ENCODE assay signal across 1 cellular context in genomic region chr11:123069878-123070821, GRCh38.
TF ChIP-seq lines count a peak whose summit lies in the region.

No MANE protein-coding gene starts in this region.

TF ChIP-seq in IMR-90, 13 proteins besides CTCF, POLR2A, EP300 and RAD21 (continued from another document):
- TF ChIP-seq, protein P1, sequence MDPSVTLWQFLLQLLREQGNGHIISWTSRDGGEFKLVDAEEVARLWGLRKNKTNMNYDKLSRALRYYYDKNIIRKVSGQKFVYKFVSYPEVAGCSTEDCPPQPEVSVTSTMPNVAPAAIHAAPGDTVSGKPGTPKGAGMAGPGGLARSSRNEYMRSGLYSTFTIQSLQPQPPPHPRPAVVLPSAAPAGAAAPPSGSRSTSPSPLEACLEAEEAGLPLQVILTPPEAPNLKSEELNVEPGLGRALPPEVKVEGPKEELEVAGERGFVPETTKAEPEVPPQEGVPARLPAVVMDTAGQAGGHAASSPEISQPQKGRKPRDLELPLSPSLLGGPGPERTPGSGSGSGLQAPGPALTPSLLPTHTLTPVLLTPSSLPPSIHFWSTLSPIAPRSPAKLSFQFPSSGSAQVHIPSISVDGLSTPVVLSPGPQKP (IDR thresholded peaks at IDR 0.05; ENCODE audit: borderline replicate concordance, low read depth, low read length) = no peak
- TF ChIP-seq RCOR1 (IDR thresholded peaks at IDR 0.05; ENCODE audit: insufficient replicate concordance, low read length) (no peak), SMC3 (IDR thresholded peaks at IDR 0.05; ENCODE audit: low read depth, low read length) (no peak), CHD1 (IDR thresholded peaks at IDR 0.05; ENCODE audit: low read depth, low read length) (no peak), MXI1 (IDR thresholded peaks at IDR 0.05; ENCODE audit: borderline replicate concordance, low read depth, low read length) (no peak), CEBPB (IDR thresholded peaks at IDR 0.05; ENCODE audit: low read depth, low read length) (no peak), MAFK (IDR thresholded peaks at IDR 0.05; ENCODE audit: low read depth, low read length) (no peak)
